8 cellular contexts compared by ENCODE assay signal in genomic region chr5:170632266-170632984, GRCh38.
DNase-seq lines count a peak whose midpoint lies in the region; ATAC-seq, FAIRE-seq and TF ChIP-seq lines count a peak whose summit lies in the region.

No MANE protein-coding gene starts in this region.

- H2BK120ac ChIP-seq in mesenchymal stem cell (ENCODE audit: low read depth, low read length) = no peak overlapping the region

- DNase-seq in heart right ventricle (no peak), left cardiac atrium (no peak), astrocyte of the spinal cord (ENCODE audit: low read depth, low spot score) (no peak), mesenchymal stem cell (peak; percentile 26), urothelium cell line (ENCODE audit: low spot score) (peak; percentile 20), NCI-H524 treated with DMSO at 0.1 percent for 48 hours (lab: John Stamatoyannopoulos, UW) (no peak), HuH-7 (ENCODE audit: low spot score) (no peak)
- no peak for DNase-seq in stimulated activated naive CD4-positive, alpha-beta T cell treated with Interleukin-2 at 50 U/mL for 16 hours (lab: John Stamatoyannopoulos, UW)

- ATAC-seq in heart right ventricle = peak in 5 of 8 donors; percentile 1 to 24 (median 4)
- no peak for ATAC-seq in left cardiac atrium

- H3K4ac ChIP-seq in mesenchymal stem cell (ENCODE audit: low read depth in 1 of 2, low read length in 2 of 2) = peak overlapping the region in 1 of 2 experiments; percentile 19

- 47 to 55% methylated on average over 19 of the region's 19 CpGs for WGBS in heart right ventricle, 2 donors
- 32% methylated on average over 19 of the region's 19 CpGs for WGBS in mesenchymal stem cell

- H3K79me1 ChIP-seq in mesenchymal stem cell (replicated peaks; ENCODE audit: low read length, poor library complexity, severe bottlenecking) = peaks cover 3% of the 10 kb centered on the region

- H2BK5ac ChIP-seq in mesenchymal stem cell (ENCODE audit: low read depth, low read length, poor library complexity, severe bottlenecking) = no peak overlapping the region

- H2BK12ac ChIP-seq in mesenchymal stem cell (ENCODE audit: low read length in 2 of 2) = peak overlapping the region in 1 of 2 experiments; percentile 29

- H3K4me1 ChIP-seq in heart right ventricle = peaks cover 2 to 43% (median 30%) of the 10 kb centered on the region in 9 donors
- peaks cover 21% of the 10 kb centered on the region for H3K4me1 ChIP-seq in mesenchymal stem cell (ENCODE audit: control insufficient read depth, insufficient read depth, low read depth, low read length)

- peak overlapping the region; percentile 62 for H3K4me2 ChIP-seq in mesenchymal stem cell (ENCODE audit: low read length, poor library complexity, severe bottlenecking)

- H3K36me3 ChIP-seq in heart right ventricle (no peaks in the 10 kb centered on the region), mesenchymal stem cell (ENCODE audit: control insufficient read depth in 1 of 2, insufficient read depth in 2 of 2, low read depth in 1 of 2, low read length in 2 of 2) (peaks cover 0 to 16% of the 10 kb centered on the region in 2 experiments)

- FAIRE-seq in urothelium cell line (lab: Jason Lieb, UNC) = no peak

- peak overlapping the region; percentile 46 for H2AFZ ChIP-seq in mesenchymal stem cell (ENCODE audit: low read depth, low read length)

- H3K27me3 ChIP-seq in heart right ventricle (no peaks in the 10 kb centered on the region), mesenchymal stem cell (ENCODE audit: control insufficient read depth in 1 of 2, insufficient read depth in 1 of 2, low read length in 2 of 2) (peaks cover 0 to 46% of the 10 kb centered on the region in 2 experiments)

- no peak overlapping the region for H2BK15ac ChIP-seq in mesenchymal stem cell (ENCODE audit: low read depth, poor library complexity, severe bottlenecking)

- H3K9ac ChIP-seq in mesenchymal stem cell (ENCODE audit: low read length) = peak overlapping the region; percentile 46

- no peaks in the 10 kb centered on the region for H3K9me3 ChIP-seq in heart right ventricle
- H3K9me3 ChIP-seq in mesenchymal stem cell (ENCODE audit: control insufficient read depth, low read length) = no peaks in the 10 kb centered on the region

- H2AK5ac ChIP-seq in mesenchymal stem cell (ENCODE audit: low read length, severe bottlenecking) = no peak overlapping the region

- no peak for TF ChIP-seq CTCF in heart right ventricle (IDR thresholded peaks at IDR 0.05)
- peak; percentile 1 for TF ChIP-seq CTCF in astrocyte of the spinal cord (IDR thresholded peaks at IDR 0.05; ENCODE audit: low read depth, low read length)

- H3K4me3 ChIP-seq in heart right ventricle (peak overlapping the region in 6 of 10 donors; percentile 18 to 47 (median 32)), astrocyte of the spinal cord (ENCODE audit: low read depth, low read length) (no peak overlapping the region), mesenchymal stem cell (ENCODE audit: insufficient read depth in 1 of 2, low read depth in 1 of 2, low read length in 2 of 2) (peak overlapping the region in 1 of 2 experiments; percentile 21)

- H3K27ac ChIP-seq in heart right ventricle = peak overlapping the region in 9 of 10 donors; percentile 40 to 83 (median 70)
- H3K27ac ChIP-seq in mesenchymal stem cell (ENCODE audit: low read length, poor library complexity, severe bottlenecking) = peak overlapping the region; percentile 82

- peak overlapping the region in 1 of 2 experiments; percentile 69 for H3K14ac ChIP-seq in mesenchymal stem cell (ENCODE audit: low read length in 2 of 2)

- peak overlapping the region; percentile 23 to 79 for H3K18ac ChIP-seq in mesenchymal stem cell (ENCODE audit: low read depth in 1 of 2, low read length in 2 of 2)

- in situ Hi-C loops in astrocyte of the spinal cord (cut with HindIII; ENCODE audit: low sequenced_read_pairs) = no loop called here

- no peak overlapping the region for H4K91ac ChIP-seq in mesenchymal stem cell (ENCODE audit: low read length)

- intact Hi-C loops in heart right ventricle (cut with DNase I) = loop anchor here in 8 of 10 donors (1.0 to 10.0 kb wide), 8 partner anchors 162 to 712 kb away; no protein-coding TSS in a partner anchor
- intact Hi-C loops in left cardiac atrium (cut with DNase I) = loop anchor here in 1 of 2 donors (10.0 kb wide), 1 partner anchor 162 kb away; no protein-coding TSS in a partner anchor

- no peak overlapping the region for H3K23ac ChIP-seq in mesenchymal stem cell (ENCODE audit: low read length in 2 of 2)

- peak overlapping the region; percentile 66 for H4K8ac ChIP-seq in mesenchymal stem cell (ENCODE audit: low read length)

Comparison
In these comparisons a context has a peak if more than half of its experiments do, and no peak if none do; other contexts are left out.
1. ATAC-seq: peak in heart right ventricle (5 of 8); none in left cardiac atrium (0 of 2).
2. DNase-seq: peak in mesenchymal stem cell (single experiment) and urothelium cell line (single experiment); none in heart right ventricle (0 of 2), left cardiac atrium (single experiment), astrocyte of the spinal cord (single experiment), stimulated activated naive CD4-positive, alpha-beta T cell treated with Interleukin-2 at 50 U/mL for 16 hours (single experiment), NCI-H524 treated with DMSO at 0.1 percent for 48 hours (single experiment) and HuH-7 (single experiment).